Comparison of ENCODE assay signal across 1 cellular context in the genomic region with DNA sequence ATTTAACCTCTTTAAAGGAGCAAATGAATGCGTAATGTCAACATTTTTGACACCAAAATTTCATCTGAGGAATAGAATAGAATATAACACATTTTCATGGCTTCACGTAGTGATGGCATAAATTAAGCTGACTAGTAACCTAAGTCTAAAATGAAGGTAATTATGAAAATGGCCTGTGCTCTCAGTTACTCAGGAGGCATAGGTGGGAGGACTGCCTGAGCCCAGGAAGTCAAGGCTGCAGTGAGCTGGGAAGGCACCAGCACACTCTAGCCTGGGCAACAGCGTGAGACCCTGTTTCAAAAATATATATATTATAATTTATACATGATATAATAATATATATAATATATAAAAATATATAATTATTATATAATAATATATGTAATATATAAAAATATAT.
TF ChIP-seq lines count a peak whose summit lies in the region.

No MANE protein-coding gene starts in this region.

TF ChIP-seq in IMR-90, 13 proteins besides CTCF, POLR2A, EP300 and RAD21 (continued from another document):
- TF ChIP-seq, protein P1, sequence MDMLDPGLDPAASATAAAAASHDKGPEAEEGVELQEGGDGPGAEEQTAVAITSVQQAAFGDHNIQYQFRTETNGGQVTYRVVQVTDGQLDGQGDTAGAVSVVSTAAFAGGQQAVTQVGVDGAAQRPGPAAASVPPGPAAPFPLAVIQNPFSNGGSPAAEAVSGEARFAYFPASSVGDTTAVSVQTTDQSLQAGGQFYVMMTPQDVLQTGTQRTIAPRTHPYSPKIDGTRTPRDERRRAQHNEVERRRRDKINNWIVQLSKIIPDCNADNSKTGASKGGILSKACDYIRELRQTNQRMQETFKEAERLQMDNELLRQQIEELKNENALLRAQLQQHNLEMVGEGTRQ (IDR thresholded peaks at IDR 0.05; ENCODE audit: low read depth, low read length): no peak
